10 cellular contexts compared by ENCODE assay signal in genomic region chr3:116444819-116445290, GRCh38. TPM values are rescaled to one million over a fixed set of nuclear protein-coding genes. Genes with fewer than 3 reads are reported as not detected.
DNase-seq lines count a peak whose midpoint lies in the region; ATAC-seq and TF ChIP-seq lines count a peak whose summit lies in the region.
"Had no signal": no experiment of that assay in that cellular context is flagged by ENCODE, and none has a peak within 500 bp of the region (broad histone marks: within the 10 kb centered on the region; RNA-seq: fewer than 3 reads in every experiment).

No MANE protein-coding gene starts in this region.

- H3K27me3 ChIP-seq in HUES48 (ENCODE audit: control insufficient read depth, insufficient read depth, low read length), result peaks cover 20% of the 10 kb centered on the region
- peaks cover 7 to 12% (median 8%) of the 10 kb centered on the region in 3 donors for H3K27me3 ChIP-seq in skeletal muscle tissue (ENCODE audit: control insufficient read depth in 3 of 3, insufficient read depth in 3 of 3, low read length in 3 of 3)

- H3K9ac ChIP-seq in HUES48 (ENCODE audit: low read depth, low read length) (peak overlapping the region; percentile 30), skeletal muscle tissue (ENCODE audit: low read depth in 1 of 3, low read length in 3 of 3) (no peak overlapping the region)

- peaks cover 70% of the 10 kb centered on the region for H3K4me1 Mint-ChIP-seq in brain

- H3K27me3 Mint-ChIP-seq in brain, result no peaks in the 10 kb centered on the region

- peak; percentile 22 for DNase-seq in iPS-NIHi11 (ENCODE audit: low spot score)
- DNase-seq in activated CD8-positive, alpha-beta memory T cell treated with anti-CD3 and anti-CD28 coated beads, Interleukin-2, amount 50 U/mL, for 48 hours, result no peak
- no peak for DNase-seq in effector CD8-positive, alpha-beta T cell (lab: John Stamatoyannopoulos, UW)
- DNase-seq: central memory CD4-positive, alpha-beta T cell had no signal

- peak overlapping the region; percentile 68 to 97 (median 95) for H3K27ac Mint-ChIP-seq in brain

- no peaks in the 10 kb centered on the region for H3K36me3 Mint-ChIP-seq in brain

- no peak for ATAC-seq in GM18858 (IDR thresholded peaks at IDR 0.05; ENCODE audit: unreplicated experiment)
- ATAC-seq in GM19328 (IDR thresholded peaks at IDR 0.05; ENCODE audit: unreplicated experiment), result no peak

- H3K4me3 ChIP-seq in HUES48 (ENCODE audit: low read depth, low read length), result peak overlapping the region; percentile 82
- H3K4me3 ChIP-seq in skeletal muscle tissue (ENCODE audit: low read length in 3 of 3), result peak overlapping the region in 2 of 3 donors; percentile 43 to 51

- H3K36me3 ChIP-seq in HUES48 (ENCODE audit: control insufficient read depth, insufficient read depth, low read length) (no peaks in the 10 kb centered on the region), skeletal muscle tissue (ENCODE audit: control insufficient read depth in 3 of 3, insufficient read depth in 3 of 3, low read length in 3 of 3) (no peaks in the 10 kb centered on the region)

- no peaks in the 10 kb centered on the region for H3K9me3 ChIP-seq in HUES48 (ENCODE audit: control insufficient read depth, insufficient read depth, low read length)
- H3K9me3 ChIP-seq in skeletal muscle tissue (ENCODE audit: control insufficient read depth in 3 of 3, low read length in 3 of 3), result no peaks in the 10 kb centered on the region

- no peak for TF ChIP-seq CTCF in brain (conservative IDR thresholded peaks at IDR 0.05)

- peaks cover 25% of the 10 kb centered on the region for H3K4me1 ChIP-seq in HUES48 (ENCODE audit: control insufficient read depth, insufficient read depth, low read length)
- H3K4me1 ChIP-seq in skeletal muscle tissue (ENCODE audit: control insufficient read depth in 3 of 3, insufficient read depth in 3 of 3, low read length in 3 of 3), result no peaks in the 10 kb centered on the region

- H3K4me3 Mint-ChIP-seq in brain, result peak overlapping the region; percentile 88 to 95 (median 91)

- no peaks in the 10 kb centered on the region for H3K9me3 Mint-ChIP-seq in brain

- H3K27ac ChIP-seq in HUES48 (ENCODE audit: low read depth, low read length) (no peak overlapping the region), skeletal muscle tissue (ENCODE audit: low read depth, low read length) (no peak overlapping the region)

RNA-seq across cellular contexts. Expression of gene LSAMP, which starts 0.4 kb away (rescaled TPM):
- 21.4 TPM for polyA plus RNA-seq in brain (ENCODE audit: insufficient read depth, low read depth, low replicate concordance)
- total RNA-seq in skeletal muscle tissue, result 3.7 TPM
- total RNA-seq: T-helper 1 cell treated with Interleukin-12 subunit alpha and Interleukin-12 subunit beta and Interleukin-4 antibody, amounts not matched to agents 30 ng/mL and 1 ng/mL, for 36 hours had no signal
